35 cellular contexts compared by ENCODE assay signal in genomic region chr20:13793001-13793400, GRCh38.
"Had no signal": no experiment of that assay in that cellular context is flagged by ENCODE, and none has a peak within 500 bp of the region (broad histone marks: within the 10 kb centered on the region; RNA-seq: fewer than 3 reads in every experiment).

No MANE protein-coding gene starts in this region.

- H3K9me3 ChIP-seq: adrenal gland, body of pancreas, breast epithelium had no signal

- H3K27me3 ChIP-seq: adrenal gland, body of pancreas, brain microvascular endothelial cell, breast epithelium had no signal

- FAIRE-seq: astrocyte, TTC549 had no signal

- H3K4me1 ChIP-seq: breast epithelium had no signal

- DNase-seq: activated B cell treated with CpG ODN at 0.5 μM for 24 hours; activated CD4-positive, alpha-beta memory T cell treated with anti-CD3 and anti-CD28 coated beads for 36 hours; activated CD4-positive, alpha-beta T cell treated with anti-CD3 and anti-CD28 coated beads for 4 hours; activated CD4-positive, alpha-beta T cell treated with anti-CD3 and anti-CD28 coated beads, Interleukin-2, amount 10 ng/mL, durations not matched to agents 24 days and 14 days; activated CD4-positive, alpha-beta T cell treated with anti-CD3 and anti-CD28 coated beads, Interleukin-2, amount 50 U/mL, for 1 hour; activated CD4-positive, alpha-beta T cell treated with anti-CD3 and anti-CD28 coated beads, Interleukin-2, amount 50 U/mL, for 4 hours; activated CD4-positive, CD25-positive, alpha-beta regulatory T cell treated with anti-CD3 and anti-CD28 coated beads, Interleukin-2, amount 50 U/mL, for 72 hours; activated CD8-positive, alpha-beta memory T cell treated with anti-CD3 and anti-CD28 coated beads, Interleukin-2, amount 50 U/mL, for 4 hours; activated CD8-positive, alpha-beta T cell treated with anti-CD3 and anti-CD28 coated beads for 36 hours; activated effector memory CD4-positive, alpha-beta T cell treated with anti-CD3 and anti-CD28 coated beads, Interleukin-2, amount 50 U/mL, for 16 hours; activated gamma-delta T cell treated with Interleukin-2 at 50 U/mL for 16 hours; activated naive CD4-positive, alpha-beta T cell; activated naive CD4-positive, alpha-beta T cell treated with anti-CD3 and anti-CD28 coated beads for 36 hours; activated naive CD4-positive, alpha-beta T cell treated with anti-CD3 and anti-CD28 coated beads, Interleukin-2, amount 50 U/mL, for 16 hours; activated naive CD8-positive, alpha-beta T cell treated with anti-CD3 and anti-CD28 coated beads for 36 hours; activated T-cell treated with anti-CD3 and anti-CD28 coated beads for 4 hours; activated T-cell treated with anti-CD3 and anti-CD28 coated beads, Interleukin-2, amount 50 U/mL, for 1 hour; activated T-cell treated with anti-CD3 and anti-CD28 coated beads, Interleukin-2, amount 50 U/mL, for 4 hours; activated T-cell treated with anti-CD3 and anti-CD28 coated beads, Interleukin-2, amount 50 U/mL, for 72 hours; adrenal gland; amniotic stem cell; aorta; body of pancreas; brain microvascular endothelial cell; central memory CD4-positive, alpha-beta T cell; SW 1271; T-helper 1 cell; T-helper 2 cell; T-helper 9 cell had no signal

- ATAC-seq: activated CD8-positive, alpha-beta T cell treated with anti-CD3 and anti-CD28 coated beads for 36 hours; activated naive CD4-positive, alpha-beta T cell treated with anti-CD3 and anti-CD28 coated beads, Interleukin-2, amount 50 U/mL, for 72 hours; activated T-cell treated with anti-CD3 and anti-CD28 coated beads, Interleukin-2, amount 50 U/mL, for 4 hours; activated T-cell treated with anti-CD3 and anti-CD28 coated beads, Interleukin-2, amount 50 U/mL, for 72 hours; activated T-helper 17 cell treated with anti-CD3 and anti-CD28 coated beads, Interleukin-2, amount 50 U/mL, for 72 hours; body of pancreas had no signal

- H3K27ac ChIP-seq: adrenal gland, body of pancreas, brain microvascular endothelial cell, breast epithelium, VCaP had no signal

- H3K4me3 ChIP-seq: adrenal gland, body of pancreas, breast epithelium had no signal
